Comparison of ENCODE assay signal across 14 cellular contexts in genomic region chr14:68971411-68972035, GRCh38. TPM values are rescaled to one million over a fixed set of nuclear protein-coding genes. Genes with fewer than 3 reads are reported as not detected.
DNase-seq lines count a peak whose midpoint lies in the region; ATAC-seq and TF ChIP-seq lines count a peak whose summit lies in the region.
"Had no signal": no experiment of that assay in that cellular context is flagged by ENCODE, and none has a peak within 500 bp of the region (broad histone marks: within the 10 kb centered on the region; RNA-seq: fewer than 3 reads in every experiment).

No MANE protein-coding gene starts in this region.

- H3K36me3 ChIP-seq in hepatocyte (replicated peaks; ENCODE audit: insufficient read depth, low read depth): no peaks in the 10 kb centered on the region
- H3K36me3 ChIP-seq in thymus (ENCODE audit: control insufficient read depth, insufficient read depth): peaks cover 11% of the 10 kb centered on the region

- peaks cover 7% of the 10 kb centered on the region for H4K20me1 ChIP-seq in hepatocyte (ENCODE audit: insufficient read depth, poor library complexity, severe bottlenecking)

- WGBS in hepatocyte (ENCODE audit: low lambda C conversion rate, missing lambda C conversion rate): 88% methylated on average over 9 of the region's 9 CpGs
- WGBS in thymus: 84% methylated on average over 9 of the region's 9 CpGs

- peaks cover 3% of the 10 kb centered on the region for H3K9me3 Mint-ChIP-seq in activated CD4-positive, alpha-beta T cell treated with anti-CD3 and anti-CD28 coated beads, Interleukin-2, amount 10 ng/mL, durations not matched to agents 24 days and 14 days
- peaks cover 11% of the 10 kb centered on the region for H3K9me3 Mint-ChIP-seq in activated naive CD8-positive, alpha-beta T cell treated with anti-CD3 and anti-CD28 coated beads for 36 hours

- no peak overlapping the region for H3K4me3 ChIP-seq in hepatocyte
- H3K4me3 ChIP-seq in thymus (ENCODE audit: low read length): no peak overlapping the region
- H3K4me3 ChIP-seq: right atrium auricular region had no signal

- H3K27ac ChIP-seq in hepatocyte: peak overlapping the region; percentile 88
- peak overlapping the region; percentile 91 for H3K27ac ChIP-seq in thymus (ENCODE audit: low read depth)

- H3K4me1 Mint-ChIP-seq in activated CD4-positive, alpha-beta T cell treated with anti-CD3 and anti-CD28 coated beads, Interleukin-2, amount 10 ng/mL, durations not matched to agents 24 days and 14 days: peaks cover 50% of the 10 kb centered on the region
- H3K4me1 Mint-ChIP-seq in activated naive CD8-positive, alpha-beta T cell treated with anti-CD3 and anti-CD28 coated beads for 36 hours: peaks cover 88% of the 10 kb centered on the region

- H3K36me3 Mint-ChIP-seq in activated CD4-positive, alpha-beta T cell treated with anti-CD3 and anti-CD28 coated beads, Interleukin-2, amount 10 ng/mL, durations not matched to agents 24 days and 14 days (ENCODE audit: low read depth): peaks cover 36% of the 10 kb centered on the region
- H3K36me3 Mint-ChIP-seq in activated naive CD8-positive, alpha-beta T cell treated with anti-CD3 and anti-CD28 coated beads for 36 hours: peaks cover 61% of the 10 kb centered on the region

- no peak for ATAC-seq in GM21526 (IDR thresholded peaks at IDR 0.05; ENCODE audit: low FRiP score, unreplicated experiment)

- no peak for DNase-seq in activated CD4-positive, alpha-beta T cell treated with anti-CD3 and anti-CD28 coated beads, Interleukin-2, amount 10 ng/mL, durations not matched to agents 24 days and 14 days
- DNase-seq in activated CD4-positive, alpha-beta T cell treated with anti-CD3 and anti-CD28 coated beads, Interleukin-2, amount 50 U/mL, for 1 hour: no peak
- no peak for DNase-seq in activated naive CD8-positive, alpha-beta T cell treated with anti-CD3 and anti-CD28 coated beads for 36 hours
- no peak for DNase-seq in hepatocyte (ENCODE audit: low spot score)
- no peak for DNase-seq in T-helper 9 cell
- no peak for DNase-seq in kidney tubule cell (ENCODE audit: low spot score)
- DNase-seq: activated T-cell treated with anti-CD3 and anti-CD28 coated beads for 4 hours, midbrain, NCI-H1694, NCI-H526 treated with DMSO at 0.1 percent for 48 hours, substantia nigra had no signal

- H3K27ac Mint-ChIP-seq in activated CD4-positive, alpha-beta T cell treated with anti-CD3 and anti-CD28 coated beads, Interleukin-2, amount 10 ng/mL, durations not matched to agents 24 days and 14 days: peak overlapping the region; percentile 43
- H3K27ac Mint-ChIP-seq in activated naive CD8-positive, alpha-beta T cell treated with anti-CD3 and anti-CD28 coated beads for 36 hours: peak overlapping the region; percentile 93

- peaks cover 100% of the 10 kb centered on the region for H3K79me2 ChIP-seq in hepatocyte

- intact Hi-C loops in activated CD4-positive, alpha-beta T cell treated with anti-CD3 and anti-CD28 coated beads, Interleukin-2, amount 10 ng/mL, durations not matched to agents 24 days and 14 days (cut with micrococcal nuclease): no loop called here

- H3K27me3 ChIP-seq in hepatocyte (no peaks in the 10 kb centered on the region), thymus (ENCODE audit: control insufficient read depth, insufficient read depth) (no peaks in the 10 kb centered on the region)
- H3K27me3 ChIP-seq: right atrium auricular region had no signal

- H3K4me1 ChIP-seq in hepatocyte (ENCODE audit: insufficient read depth) (peaks cover 54% of the 10 kb centered on the region), thymus (ENCODE audit: control insufficient read depth, insufficient read depth, low read length) (peaks cover 61% of the 10 kb centered on the region)

- H3K4me2 ChIP-seq in hepatocyte: no peak overlapping the region

- no peak for TF ChIP-seq CTCF in hepatocyte (IDR thresholded peaks at IDR 0.05; ENCODE audit: poor library complexity)

- H3K9me3 ChIP-seq in hepatocyte (ENCODE audit: low read depth): no peaks in the 10 kb centered on the region
- H3K9me3 ChIP-seq in thymus (ENCODE audit: control insufficient read depth): no peaks in the 10 kb centered on the region
- H3K9me3 ChIP-seq: right atrium auricular region had no signal

- H2AFZ ChIP-seq in hepatocyte: no peak overlapping the region

- no peaks in the 10 kb centered on the region for H3K27me3 Mint-ChIP-seq in activated CD4-positive, alpha-beta T cell treated with anti-CD3 and anti-CD28 coated beads, Interleukin-2, amount 10 ng/mL, durations not matched to agents 24 days and 14 days
- no peaks in the 10 kb centered on the region for H3K27me3 Mint-ChIP-seq in activated naive CD8-positive, alpha-beta T cell treated with anti-CD3 and anti-CD28 coated beads for 36 hours

- no peaks in the 10 kb centered on the region for H3K9me2 ChIP-seq in hepatocyte (replicated peaks; ENCODE audit: insufficient read depth)

- H3K4me3 Mint-ChIP-seq in activated CD4-positive, alpha-beta T cell treated with anti-CD3 and anti-CD28 coated beads, Interleukin-2, amount 10 ng/mL, durations not matched to agents 24 days and 14 days: no peak overlapping the region
- peak overlapping the region; percentile 58 for H3K4me3 Mint-ChIP-seq in activated naive CD8-positive, alpha-beta T cell treated with anti-CD3 and anti-CD28 coated beads for 36 hours

RNA-seq across cellular contexts. Expression of gene ACTN1, which starts 7.6 kb away (rescaled TPM):
- total RNA-seq in activated CD4-positive, alpha-beta T cell treated with anti-CD3 and anti-CD28 coated beads, Interleukin-2, amount 10 ng/mL, durations not matched to agents 24 days and 14 days: 44.9 and 52.6 TPM in 2 replicates
- total RNA-seq in activated naive CD8-positive, alpha-beta T cell treated with anti-CD3 and anti-CD28 coated beads for 36 hours: 100 to 1,000 TPM; 171 to 177 TPM
- total RNA-seq in hepatocyte: 82.2 and 88.0 TPM in 2 replicates
- polyA plus RNA-seq in hepatocyte (157 and 163 TPM in 2 replicates), thymus (59.3 TPM)
